In genomic region chr10:66999762-67000161, GRCh38 we compare ENCODE assay signal across 21 cellular contexts.
DNase-seq lines count a peak whose midpoint lies in the region; ATAC-seq lines count a peak whose summit lies in the region.
"Had no signal": no experiment of that assay in that cellular context is flagged by ENCODE, and none has a peak within 500 bp of the region (broad histone marks: within the 10 kb centered on the region; RNA-seq: fewer than 3 reads in every experiment).

No MANE protein-coding gene starts in this region.

- peak; percentile 4 for DNase-seq in COLO829 (ENCODE audit: low spot score)
- peak; percentile 63 for DNase-seq in globus pallidus (ENCODE audit: low spot score)
- peak; percentile 42 for DNase-seq in medulla oblongata (ENCODE audit: extremely low spot score)
- DNase-seq in pons (ENCODE audit: low spot score), result peak; percentile 81
- no peak for DNase-seq in NCI-H1105 (lab: John Stamatoyannopoulos, UW)
- DNase-seq in MV-4-11 (lab: John Stamatoyannopoulos, UW), result no peak
- DNase-seq in Right ventricle myocardium superior, result no peak
- no peak for DNase-seq in activated gamma-delta T cell (lab: John Stamatoyannopoulos, UW)
- DNase-seq: AML-193; CD4-positive, alpha-beta T cell; CD8-positive, alpha-beta T cell; COR-L47; DMS 273 treated with DMSO at 0.1 percent for 48 hours; DMS153; DMS53; DMS79; DND-41; EL; GDM1 had no signal

- intact Hi-C loops in Right ventricle myocardium superior (cut with DNase I), result no loop called here

- ATAC-seq in Right ventricle myocardium superior (ENCODE audit: poor library complexity), result no peak
- ATAC-seq: A549; CD8-positive, alpha-beta T cell; GM12878 had no signal

Comparison
In these comparisons a context has a peak if more than half of its experiments do, and no peak if none do; other contexts are left out.
1. DNase-seq: peak in COLO829 (single experiment), globus pallidus (single experiment), medulla oblongata (single experiment) and pons (single experiment); none in NCI-H1105 (single experiment), MV-4-11 (single experiment), Right ventricle myocardium superior (single experiment) and activated gamma-delta T cell (single experiment).